24 cellular contexts compared by ENCODE assay signal in genomic region chr4:53098681-53099121, GRCh38.
DNase-seq lines count a peak whose midpoint lies in the region; ATAC-seq, FAIRE-seq and TF ChIP-seq lines count a peak whose summit lies in the region.
"Had no signal": no experiment of that assay in that cellular context is flagged by ENCODE, and none has a peak within 500 bp of the region (broad histone marks: within the 10 kb centered on the region; RNA-seq: fewer than 3 reads in every experiment).

No MANE protein-coding gene starts in this region.

- peak; percentile 26 for DNase-seq in MCF 10A (ENCODE audit: unreplicated experiment)
- DNase-seq in breast epithelium (ENCODE audit: low spot score in 2 of 2) = no peak
- peak; percentile 89 for DNase-seq in astrocyte (ENCODE audit: low read depth)
- DNase-seq in fibroblast of villous mesenchyme (ENCODE audit: low read depth) = peak; percentile 75
- DNase-seq in stimulated activated effector memory CD8-positive, alpha-beta T cell treated with anti-CD3 and anti-CD28 coated beads, Interleukin-12 subunit alpha, Interleukin-12 subunit beta, amount 100 ng/mL, for 72 hours (ENCODE audit: low spot score in 2 of 2) = no peak
- DNase-seq in COR-L47 (lab: John Stamatoyannopoulos, UW) = no peak
- DNase-seq in GM19238 (ENCODE audit: insufficient read length, low spot score) = no peak
- DNase-seq: activated CD4-positive, CD25-positive, alpha-beta regulatory T cell treated with anti-CD3 and anti-CD28 coated beads, Interleukin-2, amount 50 U/mL, for 72 hours; activated CD8-positive, alpha-beta memory T cell treated with anti-CD3 and anti-CD28 coated beads, Interleukin-2, amount 50 U/mL, for 4 hours; activated naive CD4-positive, alpha-beta T cell treated with anti-CD3 and anti-CD28 coated beads, Interleukin-2, amount 10 ng/mL, durations not matched to agents 7 days and 5 days; CD4-positive, alpha-beta memory T cell; naive B cell; NCI-H1436; NCI-H2227 treated with DMSO at 0.1 percent for 48 hours; NK-92 treated with Interleukin-12 subunit alpha and Interleukin-12 subunit beta, amount 100 ng/mL, for 24 hours; posterior cingulate gyrus; stimulated activated CD4-positive, alpha-beta T cell treated with anti-CD3 and anti-CD28 coated beads, Interleukin-12 subunit alpha, Interleukin-12 subunit beta, amount 100 ng/mL, for 4 hours had no signal

- peak; percentile 34 for ATAC-seq in stimulated activated effector memory CD8-positive, alpha-beta T cell treated with anti-CD3 and anti-CD28 coated beads, Interleukin-12 subunit alpha, Interleukin-12 subunit beta, amount 100 ng/mL, for 72 hours
- no peak for ATAC-seq in HG03108 (IDR thresholded peaks at IDR 0.05; ENCODE audit: unreplicated experiment)
- ATAC-seq: A549, GM12878, Right ventricle myocardium inferior had no signal

- H3K27ac ChIP-seq in breast epithelium = no peak overlapping the region
- H3K27ac ChIP-seq in astrocyte (ENCODE audit: low read depth, low read length) = peak overlapping the region; percentile 73
- H3K27ac ChIP-seq: A549 had no signal

- H3K27me3 ChIP-seq in breast epithelium (no peaks in the 10 kb centered on the region), astrocyte (ENCODE audit: insufficient read depth, low read length) (no peaks in the 10 kb centered on the region)

- H3K4me3 ChIP-seq in breast epithelium = no peak overlapping the region
- H3K4me3 ChIP-seq in astrocyte (ENCODE audit: insufficient read depth, low read depth, low read length) = no peak overlapping the region
- H3K4me3 ChIP-seq in fibroblast of villous mesenchyme (ENCODE audit: low read depth, low read length) = no peak overlapping the region
- H3K4me3 ChIP-seq: A549, GM12878 had no signal

- H3K9me3 Mint-ChIP-seq in MCF 10A (ENCODE audit: unreplicated experiment) = no peaks in the 10 kb centered on the region
- no peaks in the 10 kb centered on the region for H3K9me3 Mint-ChIP-seq in astrocyte (ENCODE audit: unreplicated experiment)
- H3K9me3 Mint-ChIP-seq in stimulated activated effector memory CD8-positive, alpha-beta T cell treated with anti-CD3 and anti-CD28 coated beads, Interleukin-12 subunit alpha, Interleukin-12 subunit beta, amount 100 ng/mL, for 72 hours = peaks cover 18% of the 10 kb centered on the region

- H3K27ac Mint-ChIP-seq in MCF 10A (ENCODE audit: low read depth, unreplicated experiment) (no peak overlapping the region), astrocyte (ENCODE audit: unreplicated experiment) (peak overlapping the region; percentile 76)
- H3K27ac Mint-ChIP-seq in stimulated activated effector memory CD8-positive, alpha-beta T cell treated with anti-CD3 and anti-CD28 coated beads, Interleukin-12 subunit alpha, Interleukin-12 subunit beta, amount 100 ng/mL, for 72 hours = no peak overlapping the region
- H3K27ac Mint-ChIP-seq: activated naive CD4-positive, alpha-beta T cell treated with anti-CD3 and anti-CD28 coated beads, Interleukin-2, amount 10 ng/mL, durations not matched to agents 7 days and 5 days; CD4-positive, alpha-beta memory T cell; naive B cell; stimulated activated naive CD8-positive, alpha-beta T cell treated with anti-CD3 and anti-CD28 coated beads, Interleukin-15, Interleukin-2, amounts not matched to agents 100 ng/mL and 50 ng/mL, for 24 hours had no signal

- H3K9ac ChIP-seq in astrocyte (ENCODE audit: low read length) = peak overlapping the region; percentile 23

- H2AFZ ChIP-seq in astrocyte (ENCODE audit: low read depth, low read length) = no peak overlapping the region

- H3K9me3 ChIP-seq in breast epithelium (no peaks in the 10 kb centered on the region), astrocyte (ENCODE audit: insufficient read depth, low read depth, low read length) (no peaks in the 10 kb centered on the region)
- H3K9me3 ChIP-seq: A549 had no signal

- H3K27me3 Mint-ChIP-seq in MCF 10A (ENCODE audit: insufficient read depth, unreplicated experiment) (no peaks in the 10 kb centered on the region), astrocyte (ENCODE audit: low read depth, unreplicated experiment) (no peaks in the 10 kb centered on the region)
- H3K27me3 Mint-ChIP-seq: activated naive CD4-positive, alpha-beta T cell treated with anti-CD3 and anti-CD28 coated beads, Interleukin-2, amount 10 ng/mL, durations not matched to agents 7 days and 5 days; CD4-positive, alpha-beta memory T cell; naive B cell; stimulated activated naive CD8-positive, alpha-beta T cell treated with anti-CD3 and anti-CD28 coated beads, Interleukin-15, Interleukin-2, amounts not matched to agents 100 ng/mL and 50 ng/mL, for 24 hours had no signal

- FAIRE-seq in astrocyte (lab: Jason Lieb, UNC) = peak; percentile 29
- FAIRE-seq: A549, frontal cortex, GM12878, H1 had no signal

- CTCF ChIA-PET in MCF 10A (lab: Yijun Ruan, JAX) = no interaction called here

- POLR2A ChIA-PET in MCF 10A (lab: Yijun Ruan, JAX) = interaction anchor here (0.6 kb wide), 1 partner anchor 19 kb away, joined by 3 read pairs; no protein-coding TSS in a partner anchor

- no peaks in the 10 kb centered on the region for H3K4me1 ChIP-seq in breast epithelium
- H3K4me1 ChIP-seq in astrocyte (ENCODE audit: insufficient read depth, low read length) = peaks cover 38% of the 10 kb centered on the region
- H3K4me1 ChIP-seq: A549 had no signal

- TF ChIP-seq POLR2A in breast epithelium (IDR thresholded peaks at IDR 0.05) = no peak

- H3K36me3 ChIP-seq in breast epithelium (no peaks in the 10 kb centered on the region), astrocyte (ENCODE audit: insufficient read depth, low read length) (no peaks in the 10 kb centered on the region)

- H3K36me3 Mint-ChIP-seq in MCF 10A (ENCODE audit: insufficient read depth, unreplicated experiment) = no peaks in the 10 kb centered on the region
- H3K36me3 Mint-ChIP-seq in astrocyte (ENCODE audit: low read depth, unreplicated experiment) = no peaks in the 10 kb centered on the region
- no peaks in the 10 kb centered on the region for H3K36me3 Mint-ChIP-seq in stimulated activated effector memory CD8-positive, alpha-beta T cell treated with anti-CD3 and anti-CD28 coated beads, Interleukin-12 subunit alpha, Interleukin-12 subunit beta, amount 100 ng/mL, for 72 hours

- no TSS peak for BruUV-seq in MCF 10A (replicated peaks; lab: Mats Ljungman, UMichigan)

- H3K4me2 ChIP-seq in astrocyte (ENCODE audit: low read length) = peak overlapping the region; percentile 48
- H3K4me2 ChIP-seq: A549 had no signal

- no peaks in the 10 kb centered on the region for H3K79me2 ChIP-seq in astrocyte (ENCODE audit: insufficient read depth, low read length)

- TF ChIP-seq CTCF in MCF 10A (IDR thresholded peaks at IDR 0.05; ENCODE audit: unreplicated experiment) = no peak
- no peak for TF ChIP-seq CTCF in breast epithelium (IDR thresholded peaks at IDR 0.05)
- no peak for TF ChIP-seq CTCF in astrocyte (IDR thresholded peaks at IDR 0.05; ENCODE audit: insufficient read depth, low read depth, low read length)
- no peak for TF ChIP-seq CTCF in fibroblast of villous mesenchyme (IDR thresholded peaks at IDR 0.05; ENCODE audit: insufficient read depth, low read depth, low read length)

- H3K4me1 Mint-ChIP-seq in MCF 10A (ENCODE audit: insufficient read depth, unreplicated experiment) = peaks cover 25% of the 10 kb centered on the region
- H3K4me1 Mint-ChIP-seq in astrocyte (ENCODE audit: low read depth, unreplicated experiment) = peaks cover 38% of the 10 kb centered on the region
- H3K4me1 Mint-ChIP-seq in stimulated activated effector memory CD8-positive, alpha-beta T cell treated with anti-CD3 and anti-CD28 coated beads, Interleukin-12 subunit alpha, Interleukin-12 subunit beta, amount 100 ng/mL, for 72 hours = peaks cover 6% of the 10 kb centered on the region
- H3K4me1 Mint-ChIP-seq: activated naive CD4-positive, alpha-beta T cell treated with anti-CD3 and anti-CD28 coated beads, Interleukin-2, amount 10 ng/mL, durations not matched to agents 7 days and 5 days had no signal

- H3K4me3 Mint-ChIP-seq in MCF 10A (ENCODE audit: unreplicated experiment) (no peak overlapping the region), astrocyte (ENCODE audit: unreplicated experiment) (no peak overlapping the region)
- H3K4me3 Mint-ChIP-seq in stimulated activated effector memory CD8-positive, alpha-beta T cell treated with anti-CD3 and anti-CD28 coated beads, Interleukin-12 subunit alpha, Interleukin-12 subunit beta, amount 100 ng/mL, for 72 hours = no peak overlapping the region
- H3K4me3 Mint-ChIP-seq: activated naive CD4-positive, alpha-beta T cell treated with anti-CD3 and anti-CD28 coated beads, Interleukin-2, amount 10 ng/mL, durations not matched to agents 7 days and 5 days; naive B cell; stimulated activated naive CD8-positive, alpha-beta T cell treated with anti-CD3 and anti-CD28 coated beads, Interleukin-15, Interleukin-2, amounts not matched to agents 100 ng/mL and 50 ng/mL, for 24 hours had no signal

- no peaks in the 10 kb centered on the region for H4K20me1 ChIP-seq in astrocyte (ENCODE audit: insufficient read depth, low read length)

- intact Hi-C loops in MCF 10A (cut with micrococcal nuclease) (no loop called here), breast epithelium (cut with DNase I; ENCODE audit: low total_unique reads) (loop anchor here (5.0 kb wide), 1 partner anchor 389 kb away; no protein-coding TSS in a partner anchor)

Comparison
In these comparisons a context has a peak if more than half of its experiments do, and no peak if none do; other contexts are left out.
1. DNase-seq: peak in MCF 10A (single experiment), astrocyte (single experiment) and fibroblast of villous mesenchyme (single experiment); none in breast epithelium (0 of 2), stimulated activated effector memory CD8-positive, alpha-beta T cell treated with anti-CD3 and anti-CD28 coated beads, Interleukin-12 subunit alpha, Interleukin-12 subunit beta, amount 100 ng/mL, for 72 hours (0 of 2), COR-L47 (single experiment) and GM19238 (single experiment).